10 cellular contexts compared by ENCODE assay signal in the genomic region with DNA sequence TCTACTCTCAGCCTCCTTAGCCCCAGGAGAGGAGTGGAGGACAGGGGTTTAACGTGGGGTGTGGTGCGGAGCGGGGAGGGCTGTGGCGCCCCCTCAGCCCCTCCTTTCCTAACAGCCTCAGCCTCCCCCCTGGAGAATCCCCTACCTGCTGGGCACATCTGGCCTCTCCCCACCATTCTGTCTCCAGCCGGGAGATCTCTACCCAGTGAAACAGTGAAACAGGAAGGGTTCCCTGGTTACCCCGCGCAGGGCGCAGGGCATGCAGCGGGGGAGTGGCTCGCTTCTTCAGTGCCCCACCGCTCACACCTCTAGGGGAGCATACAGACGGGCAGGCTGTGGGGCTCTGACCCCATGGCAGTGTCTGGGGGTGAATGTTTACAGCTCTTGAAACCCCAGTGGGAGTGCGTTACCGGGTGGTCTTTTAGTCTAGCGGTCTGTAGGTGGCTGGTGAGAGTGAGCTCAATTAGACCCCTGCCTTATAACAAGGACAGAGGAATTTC. TPM values are rescaled to one million over a fixed set of nuclear protein-coding genes. Genes with fewer than 3 reads are reported as not detected.
DNase-seq lines count a peak whose midpoint lies in the region; ATAC-seq and TF ChIP-seq lines count a peak whose summit lies in the region.
"Had no signal": no experiment of that assay in that cellular context is flagged by ENCODE, and none has a peak within 500 bp of the region (broad histone marks: within the 10 kb centered on the region; RNA-seq: fewer than 3 reads in every experiment).

No MANE protein-coding gene starts in this region.

- H2BK120ac ChIP-seq in H9 (ENCODE audit: low read depth, low read length, poor library complexity, severe bottlenecking) = no peak overlapping the region

- ATAC-seq in activated T-helper 17 cell treated with anti-CD3 and anti-CD28 coated beads, Interleukin-2, amount 50 U/mL, for 72 hours (replicated peaks) = no peak
- ATAC-seq in memory B cell (ENCODE audit: low read depth) (no peak), GM21381 (IDR thresholded peaks at IDR 0.05; ENCODE audit: unreplicated experiment) (no peak), HG02981 (IDR thresholded peaks at IDR 0.05; ENCODE audit: unreplicated experiment) (no peak)

- H2BK5ac ChIP-seq in H9 (ENCODE audit: insufficient read length, low read length) = no peak overlapping the region

- no peak overlapping the region for H3T11ph ChIP-seq in H9 (ENCODE audit: low read length)

- peak overlapping the region; percentile 68 to 74 (median 68); a peak in 4 of 7 replicates for H3K27ac Mint-ChIP-seq in H9
- H3K27ac Mint-ChIP-seq in activated T-helper 17 cell treated with anti-CD3 and anti-CD28 coated beads, Interleukin-2, amount 50 U/mL, for 72 hours = peak overlapping the region; percentile 96
- no peak overlapping the region for H3K27ac Mint-ChIP-seq in memory B cell

- no peak overlapping the region for H3K4me2 ChIP-seq in H9 (ENCODE audit: insufficient read depth, insufficient read length, low read length)

- H3K79me2 ChIP-seq in H9 (ENCODE audit: insufficient read depth, low read length) = no peaks in the 10 kb centered on the region

- H3K23ac ChIP-seq in H9 (ENCODE audit: insufficient read length, low read depth, low read length) = no peak overlapping the region

- H3K4me1 Mint-ChIP-seq in H9 (peaks cover 24 to 41% of the 10 kb centered on the region in 2 experiments), memory B cell (peaks cover 9% of the 10 kb centered on the region)
- H3K4me1 Mint-ChIP-seq in activated T-helper 17 cell treated with anti-CD3 and anti-CD28 coated beads, Interleukin-2, amount 50 U/mL, for 72 hours = peaks cover 6% of the 10 kb centered on the region

- H2BK12ac ChIP-seq in H9 (ENCODE audit: insufficient read length, low read depth, low read length) = no peak overlapping the region

- H3K9me3 ChIP-seq in H9 (ENCODE audit: control insufficient read depth, low read depth, low read length) = no peaks in the 10 kb centered on the region

- no peaks in the 10 kb centered on the region for H3K27me3 ChIP-seq in H9 (ENCODE audit: insufficient read depth, low read length)

- no peak overlapping the region for H4K8ac ChIP-seq in H9 (replicated peaks; ENCODE audit: insufficient read length, low read depth, low read length)

- no peaks in the 10 kb centered on the region for H3K79me1 ChIP-seq in H9 (ENCODE audit: insufficient read depth, low read depth, low read length, poor library complexity, severe bottlenecking)

- H3K9me3 Mint-ChIP-seq in H9 (no peaks in the 10 kb centered on the region), memory B cell (no peaks in the 10 kb centered on the region)
- no peaks in the 10 kb centered on the region for H3K9me3 Mint-ChIP-seq in activated T-helper 17 cell treated with anti-CD3 and anti-CD28 coated beads, Interleukin-2, amount 50 U/mL, for 72 hours

- no peak for DNase-seq in H9
- no peak for DNase-seq in memory B cell (ENCODE audit: low spot score in 2 of 2)
- DNase-seq in middle frontal gyrus (ENCODE audit: extremely low spot score, low spot score) = no peak
- no peak for DNase-seq in SHP77 treated with DMSO at 0.1 percent for 48 hours (lab: John Stamatoyannopoulos, UW)
- DNase-seq: DMS53 had no signal

- TF ChIP-seq CTCF in 22Rv1 (IDR thresholded peaks at IDR 0.05) = no peak
- TF ChIP-seq CTCF in H9 (conservative IDR thresholded peaks at IDR 0.05) = no peak

- H3K4ac ChIP-seq in H9 (ENCODE audit: low read depth, low read length) = no peak overlapping the region

- H4K91ac ChIP-seq in H9 (ENCODE audit: insufficient read length, low read depth, low read length) = no peak overlapping the region

- no peaks in the 10 kb centered on the region for H3K23me2 ChIP-seq in H9 (ENCODE audit: insufficient read length, low read depth, low read length, poor library complexity, severe bottlenecking)

- H2AFZ ChIP-seq in H9 (ENCODE audit: low read length) = no peak overlapping the region

- H2AK5ac ChIP-seq in H9 (ENCODE audit: insufficient read length, low read length) = no peak overlapping the region

- WGBS in H9 (ENCODE audit: extremely low coverage, insufficient read length, low lambda C conversion rate) = no CpG with 5 or more reads among the region's 15 CpGs

- H3K4me3 Mint-ChIP-seq in H9 (peak overlapping the region in 1 of 2 experiments; percentile 53; a peak in 2 of 5 replicates), memory B cell (peak overlapping the region; percentile 86)
- peak overlapping the region; percentile 87 for H3K4me3 Mint-ChIP-seq in activated T-helper 17 cell treated with anti-CD3 and anti-CD28 coated beads, Interleukin-2, amount 50 U/mL, for 72 hours

- H3K4me1 ChIP-seq in H9 (ENCODE audit: insufficient read depth, low read length) = no peaks in the 10 kb centered on the region; the same call in 1 of the 2 replicates

- H2BK20ac ChIP-seq in H9 (ENCODE audit: low read depth, low read length, poor library complexity, severe bottlenecking) = no peak overlapping the region

- H3K36me3 Mint-ChIP-seq in H9 (ENCODE audit: insufficient read depth in 1 of 3, low read depth in 3 of 3) (no peaks in the 10 kb centered on the region), memory B cell (no peaks in the 10 kb centered on the region)
- H3K36me3 Mint-ChIP-seq in activated T-helper 17 cell treated with anti-CD3 and anti-CD28 coated beads, Interleukin-2, amount 50 U/mL, for 72 hours (ENCODE audit: low read depth) = no peaks in the 10 kb centered on the region

- no peaks in the 10 kb centered on the region; the same call in 1 of the 2 replicates for H3K27me3 Mint-ChIP-seq in H9 (ENCODE audit: low read depth)
- H3K27me3 Mint-ChIP-seq in activated T-helper 17 cell treated with anti-CD3 and anti-CD28 coated beads, Interleukin-2, amount 50 U/mL, for 72 hours = no peaks in the 10 kb centered on the region
- H3K27me3 Mint-ChIP-seq in memory B cell = peaks cover 1% of the 10 kb centered on the region

- H3K56ac ChIP-seq in H9 (ENCODE audit: insufficient read length, low read depth, low read length) = no peak overlapping the region

- no peaks in the 10 kb centered on the region for H4K20me1 ChIP-seq in H9 (ENCODE audit: control insufficient read depth, insufficient read depth, insufficient read length)

- H3K9ac ChIP-seq in H9 (ENCODE audit: extremely low read depth, insufficient read length, low read length) = no peak overlapping the region

- peak overlapping the region; percentile 54 for H3K27ac ChIP-seq in 22Rv1
- H3K27ac ChIP-seq in H9 (ENCODE audit: insufficient read length, low read depth, low read length) = no peak overlapping the region

- peak overlapping the region; percentile 22 for H3K18ac ChIP-seq in H9 (ENCODE audit: insufficient read length, low read depth, low read length)

- H2BK15ac ChIP-seq in H9 (ENCODE audit: low read depth, low read length) = no peak overlapping the region

- H4K5ac ChIP-seq in H9 (ENCODE audit: insufficient read length, low read depth, low read length) = no peak overlapping the region

- no peak overlapping the region for H3K14ac ChIP-seq in H9 (ENCODE audit: insufficient read depth, low read length)

RNA-seq across cellular contexts. Expression of a gene that starts 54.7 kb away (rescaled TPM):
- total RNA-seq in H9 (2021) = not detected in 2 replicates
- under 1 TPM; 0.32 to 0.77 TPM for total RNA-seq in activated T-helper 17 cell treated with anti-CD3 and anti-CD28 coated beads, Interleukin-2, amount 50 U/mL, for 72 hours
- total RNA-seq: mononuclear cell had no signal
